ENCODE assay signal across 8 cellular contexts in genomic region chr21:34844033-34844923, GRCh38.
DNase-seq lines count a peak whose midpoint lies in the region; ATAC-seq and TF ChIP-seq lines count a peak whose summit lies in the region.

No MANE protein-coding gene starts in this region.

- peaks cover 3% of the 10 kb centered on the region in 2 donors for H3K36me3 ChIP-seq in esophagus (ENCODE audit: control insufficient read depth in 2 of 2, insufficient read depth in 2 of 2, low read length in 1 of 2)

- no peaks in the 10 kb centered on the region for H3K27me3 ChIP-seq in esophagus (ENCODE audit: control insufficient read depth in 1 of 2, insufficient read depth in 2 of 2, low read length in 2 of 2)

- no peak overlapping the region for H3K4me3 ChIP-seq in esophagus (ENCODE audit: low read depth in 1 of 2, low read length in 2 of 2)

- ATAC-seq in omental fat pad (ENCODE audit: low FRiP score) (peak; percentile 58), HG03039 (IDR thresholded peaks at IDR 0.05; ENCODE audit: unreplicated experiment) (no peak)

- DNase-seq in DMS 273 treated with DMSO at 0.1 percent for 48 hours (lab: John Stamatoyannopoulos, UW) (peak; percentile 31), MV-4-11 (lab: John Stamatoyannopoulos, UW) (peak; percentile 39), omental fat pad (ENCODE audit: low spot score) (no peak), amniotic stem cell (lab: John Stamatoyannopoulos, UW) (no peak), DMS79 treated with DMSO at 0.1 percent for 48 hours (lab: John Stamatoyannopoulos, UW) (no peak)
- DNase-seq in activated CD4-positive, alpha-beta T cell treated with anti-CD3 and anti-CD28 coated beads, Interleukin-2, amount 50 U/mL, for 48 hours, result no peak

- no peak for TF ChIP-seq CTCF in omental fat pad (IDR thresholded peaks at IDR 0.05)

- 55 to 64% methylated on average over 12 of the region's 12 CpGs for WGBS in esophagus, 2 donors

- no peaks in the 10 kb centered on the region for H3K9me3 ChIP-seq in esophagus (ENCODE audit: control insufficient read depth in 2 of 2, insufficient read depth in 1 of 2, low read depth in 1 of 2, low read length in 1 of 2)

- peaks cover 4 to 22% of the 10 kb centered on the region in 2 donors for H3K4me1 ChIP-seq in esophagus (ENCODE audit: control insufficient read depth in 2 of 2, insufficient read depth in 2 of 2, low read length in 1 of 2)

- H3K27ac ChIP-seq in esophagus (ENCODE audit: low read depth in 2 of 2, low read length in 1 of 2), result peak overlapping the region; percentile 5 to 53

Comparison
In these comparisons a context has a peak if more than half of its experiments do, and no peak if none do; other contexts are left out.
1. DNase-seq: peak in DMS 273 treated with DMSO at 0.1 percent for 48 hours (single experiment) and MV-4-11 (single experiment); none in omental fat pad (single experiment), activated CD4-positive, alpha-beta T cell treated with anti-CD3 and anti-CD28 coated beads, Interleukin-2, amount 50 U/mL, for 48 hours (0 of 2), amniotic stem cell (single experiment) and DMS79 treated with DMSO at 0.1 percent for 48 hours (single experiment).